ENCODE assay signal across 10 cellular contexts in the genomic region with DNA sequence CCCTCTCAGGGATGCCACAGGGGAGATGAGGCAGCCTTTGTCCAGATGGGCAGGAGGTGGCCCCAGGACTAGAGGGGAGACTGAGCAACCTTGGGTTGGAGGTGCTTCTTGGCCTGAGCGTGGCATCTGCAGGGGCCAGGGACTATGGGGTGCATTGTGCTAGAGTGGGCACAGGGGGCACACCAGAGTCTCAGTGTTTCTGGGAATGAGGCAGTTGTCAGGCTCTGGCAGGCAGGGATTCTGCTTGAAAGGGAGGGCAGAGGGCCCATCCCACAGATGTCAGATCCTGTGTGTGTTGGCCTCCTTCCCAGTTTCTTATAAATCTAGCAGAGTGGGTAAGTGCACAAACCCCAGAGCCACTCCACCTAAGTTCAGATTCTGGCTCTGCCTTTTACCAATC. TPM values are rescaled to one million over a fixed set of nuclear protein-coding genes. Genes with fewer than 3 reads are reported as not detected.
DNase-seq lines count a peak whose midpoint lies in the region; ATAC-seq, FAIRE-seq and TF ChIP-seq lines count a peak whose summit lies in the region.
"Had no signal": no experiment of that assay in that cellular context is flagged by ENCODE, and none has a peak within 500 bp of the region (broad histone marks: within the 10 kb centered on the region; RNA-seq: fewer than 3 reads in every experiment).

No MANE protein-coding gene starts in this region.

- no peak overlapping the region for H3K27ac ChIP-seq in astrocyte (ENCODE audit: low read depth, low read length)
- H3K27ac ChIP-seq: heart left ventricle had no signal

- H3K27me3 Mint-ChIP-seq in HFFc6 (ENCODE audit: insufficient read depth) (peaks cover 39% of the 10 kb centered on the region), astrocyte (ENCODE audit: low read depth, unreplicated experiment) (peaks cover 21% of the 10 kb centered on the region)

- H4K20me1 ChIP-seq in astrocyte (ENCODE audit: insufficient read depth, low read length), result no peaks in the 10 kb centered on the region

- TF ChIP-seq CTCF in HFFc6 (IDR thresholded peaks at IDR 0.05) (no peak), astrocyte (IDR thresholded peaks at IDR 0.05; ENCODE audit: insufficient read depth, low read depth, low read length) (no peak)

- H3K4me1 Mint-ChIP-seq in HFFc6 (ENCODE audit: low read depth) (no peaks in the 10 kb centered on the region), astrocyte (ENCODE audit: low read depth, unreplicated experiment) (no peaks in the 10 kb centered on the region)

- H3K27ac Mint-ChIP-seq in HFFc6 (no peak overlapping the region), astrocyte (ENCODE audit: unreplicated experiment) (no peak overlapping the region)

- no peak overlapping the region for H3K4me3 ChIP-seq in astrocyte (ENCODE audit: insufficient read depth, low read depth, low read length)
- H3K4me3 ChIP-seq: heart left ventricle had no signal

- peaks cover 4% of the 10 kb centered on the region for H3K4me1 ChIP-seq in astrocyte (ENCODE audit: insufficient read depth, low read length)

- FAIRE-seq in astrocyte (lab: Jason Lieb, UNC), result no peak

- no peak overlapping the region for H3K9ac ChIP-seq in astrocyte (ENCODE audit: low read length)

- peaks cover 9% of the 10 kb centered on the region for H3K27me3 ChIP-seq in astrocyte (ENCODE audit: insufficient read depth, low read length)

- no peak overlapping the region for H3K4me2 ChIP-seq in astrocyte (ENCODE audit: low read length)

- peak; percentile 55 for DNase-seq in AG20443 (ENCODE audit: low spot score)
- peak; percentile 25 for DNase-seq in HFFc6
- peak; percentile 68 for DNase-seq in astrocyte (ENCODE audit: low read depth)
- no peak for DNase-seq in left colon
- DNase-seq in cerebellar cortex (ENCODE audit: low spot score), result no peak
- DNase-seq: heart left ventricle, SW 1271 had no signal

- no peaks in the 10 kb centered on the region for H3K36me3 Mint-ChIP-seq in HFFc6 (ENCODE audit: low read depth)
- H3K36me3 Mint-ChIP-seq in astrocyte (ENCODE audit: low read depth, unreplicated experiment), result peaks cover 1% of the 10 kb centered on the region

- H2AFZ ChIP-seq in astrocyte (ENCODE audit: low read depth, low read length), result no peak overlapping the region

- no peaks in the 10 kb centered on the region for H3K9me3 Mint-ChIP-seq in HFFc6
- no peaks in the 10 kb centered on the region for H3K9me3 Mint-ChIP-seq in astrocyte (ENCODE audit: unreplicated experiment)

- no peaks in the 10 kb centered on the region for H3K36me3 ChIP-seq in astrocyte (ENCODE audit: insufficient read depth, low read length)
- H3K36me3 ChIP-seq: heart left ventricle had no signal

- intact Hi-C loops in left colon (cut with DNase I, micrococcal nuclease), result no loop called here

- no peaks in the 10 kb centered on the region for H3K79me2 ChIP-seq in astrocyte (ENCODE audit: insufficient read depth, low read length)

- no peaks in the 10 kb centered on the region for H3K9me3 ChIP-seq in astrocyte (ENCODE audit: insufficient read depth, low read depth, low read length)
- H3K9me3 ChIP-seq: heart left ventricle had no signal

- peak; percentile 56 for ATAC-seq in left colon
- ATAC-seq in HG02588 (IDR thresholded peaks at IDR 0.05; ENCODE audit: unreplicated experiment), result no peak
- no peak for ATAC-seq in HG02571 (IDR thresholded peaks at IDR 0.05; ENCODE audit: unreplicated experiment)
- ATAC-seq in HG02759 (IDR thresholded peaks at IDR 0.05; ENCODE audit: unreplicated experiment), result no peak

- no peak overlapping the region for H3K4me3 Mint-ChIP-seq in HFFc6
- no peak overlapping the region for H3K4me3 Mint-ChIP-seq in astrocyte (ENCODE audit: unreplicated experiment)

RNA-seq across cellular contexts. Expression of a gene that starts 13.7 kb away (rescaled TPM):
- not detected for total RNA-seq in HFFc6 (2021; fragmentation: NEBNext Ultra II Directional; extraction: Animal tissue kit (Norgen Biotek cat#: 25700))
- total RNA-seq in astrocyte (0.27 and 0.48 TPM in 2 replicates), left colon (1 to 10 TPM; 1.1 to 1.9 TPM)

RNA-seq across cellular contexts. Expression of a gene that starts 46.9 kb away (rescaled TPM):
- total RNA-seq in HFFc6 (2021; fragmentation: NEBNext Ultra II Directional; extraction: Animal tissue kit (Norgen Biotek cat#: 25700)), result not detected
- total RNA-seq in astrocyte (0.58 and 0.75 TPM in 2 replicates), left colon (1 to 10 TPM; 1.8 to 4.7 TPM)

Comparison
In these comparisons a context has a peak if more than half of its experiments do, and no peak if none do; other contexts are left out.
1. DNase-seq: peak in AG20443 (single experiment), HFFc6 (single experiment) and astrocyte (single experiment); none in left colon (0 of 2) and cerebellar cortex (single experiment).